In genomic region chr10:89887830-89888229, GRCh38 we compare ENCODE assay signal across 8 cellular contexts.
DNase-seq lines count a peak whose midpoint lies in the region; ATAC-seq and TF ChIP-seq lines count a peak whose summit lies in the region.

No MANE protein-coding gene starts in this region.

- WGBS in right cardiac atrium: 55% methylated on average over 7 of the region's 7 CpGs

- ATAC-seq in right cardiac atrium (peak in 1 of 2 donors; percentile 37), HG03097 (IDR thresholded peaks at IDR 0.05; ENCODE audit: low FRiP score, unreplicated experiment) (peak; percentile 38), activated B cell treated with CpG ODN at 0.5 μM for 24 hours (ENCODE audit: low read depth) (peak; percentile 75)

- peaks cover 54% of the 10 kb centered on the region for H3K4me1 Mint-ChIP-seq in activated B cell treated with CpG ODN at 0.5 μM for 24 hours

- peak; percentile 27 to 52 (median 41) for DNase-seq in right cardiac atrium
- DNase-seq in cardiac septum (ENCODE audit: low spot score): no peak
- DNase-seq in activated B cell treated with CpG ODN at 0.5 μM for 24 hours: peak; percentile 32
- DNase-seq in D341Med (ENCODE audit: low spot score): no peak
- DNase-seq in activated T-cell treated with anti-CD3 and anti-CD28 coated beads, Interleukin-2, amount 50 U/mL, for 48 hours: no peak
- DNase-seq in retina: no peak
- DNase-seq in activated CD4-positive, alpha-beta T cell treated with anti-CD3 and anti-CD28 coated beads, Interleukin-2, amount 50 U/mL, for 4 hours: no peak

- H3K27me3 ChIP-seq in right cardiac atrium (ENCODE audit: control insufficient read depth, insufficient read depth): no peaks in the 10 kb centered on the region

- no peaks in the 10 kb centered on the region for H3K4me1 ChIP-seq in right cardiac atrium (ENCODE audit: control insufficient read depth, insufficient read depth, low read length)

- CTCF ChIA-PET in activated B cell treated with CpG ODN at 0.5 μM for 24 hours (lab: Charles Lee): no interaction called here

- no peak overlapping the region for H3K27ac ChIP-seq in right cardiac atrium (ENCODE audit: low read length)

- H3K4me3 ChIP-seq in right cardiac atrium (ENCODE audit: low read length): no peak overlapping the region

- H3K4me3 Mint-ChIP-seq in activated B cell treated with CpG ODN at 0.5 μM for 24 hours: peak overlapping the region; percentile 81

- POLR2A ChIA-PET in activated B cell treated with CpG ODN at 0.5 μM for 24 hours (lab: Charles Lee): interaction anchor here (1.0 to 1.9 kb wide), 2 partner anchors 15 to 27 kb away, joined by 3 to 5 read pairs; no protein-coding TSS in a partner anchor

- H3K9me3 Mint-ChIP-seq in activated B cell treated with CpG ODN at 0.5 μM for 24 hours: no peaks in the 10 kb centered on the region

- intact Hi-C loops in right cardiac atrium (cut with DNase I) (no loop called here), cardiac septum (cut with DNase I) (no loop called here), activated B cell treated with CpG ODN at 0.5 μM for 24 hours (cut with micrococcal nuclease) (loop anchor here (1.0 to 10.0 kb wide), 8 partner anchors 15 to 1909 kb away; partner anchors contain the start of genes KIF20B, PANK1 and TNKS2)

- no peaks in the 10 kb centered on the region for H3K9me3 ChIP-seq in right cardiac atrium (ENCODE audit: control insufficient read depth, low read length)

- H3K36me3 Mint-ChIP-seq in activated B cell treated with CpG ODN at 0.5 μM for 24 hours (ENCODE audit: low read depth): no peaks in the 10 kb centered on the region

- TF ChIP-seq CTCF in activated B cell treated with CpG ODN at 0.5 μM for 24 hours (IDR thresholded peaks at IDR 0.05): no peak

- peak overlapping the region; percentile 98 for H3K27ac Mint-ChIP-seq in activated B cell treated with CpG ODN at 0.5 μM for 24 hours

- peaks cover 3% of the 10 kb centered on the region for H3K27me3 Mint-ChIP-seq in activated B cell treated with CpG ODN at 0.5 μM for 24 hours

Comparison
In these comparisons a context has a peak if more than half of its experiments do, and no peak if none do; other contexts are left out.
1. DNase-seq: peak in right cardiac atrium (3 of 3) and activated B cell treated with CpG ODN at 0.5 μM for 24 hours (single experiment); none in cardiac septum (single experiment), D341Med (single experiment), activated T-cell treated with anti-CD3 and anti-CD28 coated beads, Interleukin-2, amount 50 U/mL, for 48 hours (0 of 2), retina (single experiment) and activated CD4-positive, alpha-beta T cell treated with anti-CD3 and anti-CD28 coated beads, Interleukin-2, amount 50 U/mL, for 4 hours (0 of 2).